ENCODE assay signal across 22 cellular contexts in genomic region chr14:33297565-33297964, GRCh38.
"Had no signal": no experiment of that assay in that cellular context is flagged by ENCODE, and none has a peak within 500 bp of the region (broad histone marks: within the 10 kb centered on the region; RNA-seq: fewer than 3 reads in every experiment).

No MANE protein-coding gene starts in this region.

- H3K27me3 Mint-ChIP-seq: activated CD4-positive, alpha-beta T cell treated with anti-CD3 and anti-CD28 coated beads, Interleukin-2, amount 10 ng/mL, durations not matched to agents 7 days and 5 days; activated CD8-positive, alpha-beta memory T cell treated with anti-CD3 and anti-CD28 coated beads, Interleukin-2, amount 10 ng/mL, durations not matched to agents 7 days and 5 days; activated CD8-positive, alpha-beta T cell treated with anti-CD3 and anti-CD28 coated beads for 36 hours; activated naive CD8-positive, alpha-beta T cell treated with anti-CD3 and anti-CD28 coated beads, Interleukin-2, amount 50 U/mL, for 24 hours; stimulated activated naive CD8-positive, alpha-beta T cell treated with anti-CD3 and anti-CD28 coated beads, Interleukin-15, amount 100 ng/mL, for 72 hours had no signal

- H3K36me3 Mint-ChIP-seq: activated CD8-positive, alpha-beta memory T cell treated with anti-CD3 and anti-CD28 coated beads, Interleukin-2, amount 10 ng/mL, durations not matched to agents 7 days and 5 days; stimulated activated effector memory CD8-positive, alpha-beta T cell treated with anti-CD3 and anti-CD28 coated beads, Interleukin-12 subunit alpha, Interleukin-12 subunit beta, amount 100 ng/mL, for 72 hours had no signal

- H3K36me3 ChIP-seq: cardiac muscle cell, tibial artery had no signal

- H2AFZ ChIP-seq: hepatocyte, parathyroid adenoma had no signal

- DNase-seq: activated CD4-positive, alpha-beta T cell treated with anti-CD3 and anti-CD28 coated beads, Interleukin-2, amount 10 ng/mL, durations not matched to agents 7 days and 5 days; activated CD4-positive, CD25-positive, alpha-beta regulatory T cell treated with anti-CD3 and anti-CD28 coated beads, Interleukin-2, amount 50 U/mL, for 72 hours; activated CD8-positive, alpha-beta memory T cell treated with anti-CD3 and anti-CD28 coated beads, Interleukin-2, amount 10 ng/mL, durations not matched to agents 7 days and 5 days; activated CD8-positive, alpha-beta T cell treated with anti-CD3 and anti-CD28 coated beads for 36 hours; activated gamma-delta T cell; activated naive CD4-positive, alpha-beta T cell treated with anti-CD3 and anti-CD28 coated beads, Interleukin-2, amount 50 U/mL, for 16 hours; activated naive CD8-positive, alpha-beta T cell treated with anti-CD3 and anti-CD28 coated beads, Interleukin-2, amount 50 U/mL, for 24 hours; activated T-cell treated with anti-CD3 and anti-CD28 coated beads for 4 hours; foreskin melanocyte; left ventricle myocardium superior; mammary epithelial cell; right cardiac atrium; stimulated activated CD4-positive, alpha-beta T cell treated with anti-CD3 and anti-CD28 coated beads, Interleukin-2, amount 100 ng/mL, for 24 hours; stimulated activated naive CD8-positive, alpha-beta T cell treated with anti-CD3 and anti-CD28 coated beads, Interleukin-15, amount 100 ng/mL, for 72 hours; tibial artery had no signal

- H3K4me3 Mint-ChIP-seq: activated CD4-positive, alpha-beta T cell treated with anti-CD3 and anti-CD28 coated beads, Interleukin-2, amount 10 ng/mL, durations not matched to agents 7 days and 5 days; activated CD8-positive, alpha-beta memory T cell treated with anti-CD3 and anti-CD28 coated beads, Interleukin-2, amount 10 ng/mL, durations not matched to agents 7 days and 5 days; activated CD8-positive, alpha-beta T cell treated with anti-CD3 and anti-CD28 coated beads for 36 hours; activated naive CD8-positive, alpha-beta T cell treated with anti-CD3 and anti-CD28 coated beads, Interleukin-2, amount 50 U/mL, for 24 hours; activated T-helper 1 cell treated with anti-CD3 and anti-CD28 coated beads, Interleukin-12 subunit alpha, Interleukin-12 subunit beta, Interleukin-2, Interleukin-4 antibody, amounts not matched to agents 30 ng/mL and 10 ng/mL and 1 ng/mL, durations not matched to agents 14 hours and 24 hours and 36 hours; nephron; stimulated activated effector memory CD8-positive, alpha-beta T cell treated with anti-CD3 and anti-CD28 coated beads, Interleukin-12 subunit alpha, Interleukin-12 subunit beta, amount 100 ng/mL, for 72 hours; stimulated activated naive CD8-positive, alpha-beta T cell treated with anti-CD3 and anti-CD28 coated beads, Interleukin-15, amount 100 ng/mL, for 72 hours had no signal

- H3K27ac Mint-ChIP-seq: activated CD4-positive, alpha-beta T cell treated with anti-CD3 and anti-CD28 coated beads, Interleukin-2, amount 10 ng/mL, durations not matched to agents 7 days and 5 days; activated CD8-positive, alpha-beta memory T cell treated with anti-CD3 and anti-CD28 coated beads, Interleukin-2, amount 10 ng/mL, durations not matched to agents 7 days and 5 days; activated CD8-positive, alpha-beta T cell treated with anti-CD3 and anti-CD28 coated beads for 36 hours; activated naive CD8-positive, alpha-beta T cell treated with anti-CD3 and anti-CD28 coated beads, Interleukin-2, amount 50 U/mL, for 24 hours; activated T-helper 1 cell treated with anti-CD3 and anti-CD28 coated beads, Interleukin-12 subunit alpha, Interleukin-12 subunit beta, Interleukin-2, Interleukin-4 antibody, amounts not matched to agents 30 ng/mL and 10 ng/mL and 1 ng/mL, durations not matched to agents 14 hours and 24 hours and 36 hours; nephron; stimulated activated effector memory CD8-positive, alpha-beta T cell treated with anti-CD3 and anti-CD28 coated beads, Interleukin-12 subunit alpha, Interleukin-12 subunit beta, amount 100 ng/mL, for 72 hours; stimulated activated naive CD8-positive, alpha-beta T cell treated with anti-CD3 and anti-CD28 coated beads, Interleukin-15, amount 100 ng/mL, for 72 hours had no signal

- ATAC-seq: activated CD8-positive, alpha-beta memory T cell treated with anti-CD3 and anti-CD28 coated beads, Interleukin-2, amount 10 ng/mL, durations not matched to agents 7 days and 5 days; activated CD8-positive, alpha-beta T cell treated with anti-CD3 and anti-CD28 coated beads for 36 hours; activated naive CD8-positive, alpha-beta T cell treated with anti-CD3 and anti-CD28 coated beads, Interleukin-2, amount 50 U/mL, for 24 hours; left ventricle myocardium superior; right cardiac atrium; stimulated activated effector memory CD8-positive, alpha-beta T cell treated with anti-CD3 and anti-CD28 coated beads, Interleukin-12 subunit alpha, Interleukin-12 subunit beta, amount 100 ng/mL, for 72 hours; stimulated activated naive CD8-positive, alpha-beta T cell treated with anti-CD3 and anti-CD28 coated beads, Interleukin-15, amount 100 ng/mL, for 72 hours had no signal

- H3K27ac ChIP-seq: cardiac muscle cell, hepatocyte, parathyroid adenoma, tibial artery, VCaP had no signal

- H3K9ac ChIP-seq: parathyroid adenoma had no signal

- H3K9me3 Mint-ChIP-seq: activated CD4-positive, alpha-beta T cell treated with anti-CD3 and anti-CD28 coated beads, Interleukin-2, amount 10 ng/mL, durations not matched to agents 7 days and 5 days; nephron had no signal

- H3K4me1 ChIP-seq: parathyroid adenoma, tibial artery had no signal

- H3K4me1 Mint-ChIP-seq: activated CD4-positive, alpha-beta T cell treated with anti-CD3 and anti-CD28 coated beads, Interleukin-2, amount 10 ng/mL, durations not matched to agents 7 days and 5 days; activated CD8-positive, alpha-beta memory T cell treated with anti-CD3 and anti-CD28 coated beads, Interleukin-2, amount 10 ng/mL, durations not matched to agents 7 days and 5 days; activated naive CD8-positive, alpha-beta T cell treated with anti-CD3 and anti-CD28 coated beads, Interleukin-2, amount 50 U/mL, for 24 hours; stimulated activated effector memory CD8-positive, alpha-beta T cell treated with anti-CD3 and anti-CD28 coated beads, Interleukin-12 subunit alpha, Interleukin-12 subunit beta, amount 100 ng/mL, for 72 hours; stimulated activated naive CD8-positive, alpha-beta T cell treated with anti-CD3 and anti-CD28 coated beads, Interleukin-15, amount 100 ng/mL, for 72 hours had no signal

- H3K9me3 ChIP-seq: tibial artery had no signal

- H3K4me3 ChIP-seq: cardiac muscle cell, hepatocyte, tibial artery had no signal

- H3K27me3 ChIP-seq: cardiac muscle cell, hepatocyte, tibial artery had no signal

- H3K4me2 ChIP-seq: hepatocyte had no signal

- H3K79me2 ChIP-seq: hepatocyte, parathyroid adenoma had no signal
